Comparison of ENCODE assay signal across 31 cellular contexts in the genomic region with DNA sequence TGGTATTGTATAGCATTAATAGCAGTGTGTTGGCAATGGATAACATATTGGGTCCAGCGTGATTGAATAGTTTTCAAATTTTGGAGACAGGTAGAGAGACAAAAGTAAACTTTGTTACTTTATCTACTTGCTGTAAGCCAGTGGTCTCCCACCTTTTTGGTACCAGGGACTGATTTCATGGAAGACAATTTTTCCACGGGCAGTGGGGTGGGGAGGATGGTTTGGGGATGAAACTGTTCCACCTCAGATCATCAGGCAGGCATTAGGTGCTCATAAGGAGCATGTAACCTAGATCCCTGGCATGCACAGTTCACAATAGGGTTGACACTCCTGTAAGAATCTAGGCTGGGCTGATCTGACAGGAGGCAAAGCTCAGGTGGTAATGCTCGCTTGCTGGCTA. TPM values are rescaled to one million over a fixed set of nuclear protein-coding genes. Genes with fewer than 3 reads are reported as not detected.
DNase-seq lines count a peak whose midpoint lies in the region; TF ChIP-seq lines count a peak whose summit lies in the region.
"Had no signal": no experiment of that assay in that cellular context is flagged by ENCODE, and none has a peak within 500 bp of the region (broad histone marks: within the 10 kb centered on the region; RNA-seq: fewer than 3 reads in every experiment).

No MANE protein-coding gene starts in this region.

- TF ChIP-seq POLR2A in esophagus muscularis mucosa (IDR thresholded peaks at IDR 0.05; ENCODE audit: low read depth): no peak

- intact Hi-C loops in esophagus muscularis mucosa (cut with DNase I): no loop called here

- H3K27ac ChIP-seq in esophagus muscularis mucosa (replicated peaks in 1 of 4): no peak overlapping the region
- H3K27ac ChIP-seq: 22Rv1; A549; BLaER1; BLaER1 treated with 17β-estradiol and CSF1 and Interleukin-3, amounts not matched to agents 10 nM and 100 nM; C4-2B had no signal

- no peaks in the 10 kb centered on the region for H3K27me3 ChIP-seq in esophagus muscularis mucosa
- H3K27me3 ChIP-seq: BE2C; BLaER1; BLaER1 treated with 17β-estradiol and CSF1 and Interleukin-3, amounts not matched to agents 10 nM and 100 nM had no signal

- no peaks in the 10 kb centered on the region for H3K4me1 ChIP-seq in esophagus muscularis mucosa
- H3K4me1 ChIP-seq: A549; BE2C; BLaER1; BLaER1 treated with 17β-estradiol and CSF1 and Interleukin-3, amounts not matched to agents 10 nM and 100 nM; Caco-2 had no signal

- H3K4me3 ChIP-seq in esophagus muscularis mucosa: no peak overlapping the region
- H3K4me3 ChIP-seq: A549; BLaER1; BLaER1 treated with 17β-estradiol and CSF1 and Interleukin-3, amounts not matched to agents 10 nM and 100 nM had no signal

- DNase-seq in esophagus muscularis mucosa (ENCODE audit: extremely low spot score): peak; percentile 55
- DNase-seq in stimulated activated naive CD4-positive, alpha-beta T cell (lab: John Stamatoyannopoulos, UW): no peak
- DNase-seq: 8988T; ACHN; AML-193; BE2C; C1 segment of cervical spinal cord; Caco-2; Calu3; CD4-positive, alpha-beta memory T cell; CD4-positive, alpha-beta T cell; CD4-positive, CD25-positive, alpha-beta regulatory T cell; CD8-positive, alpha-beta memory T cell; CD8-positive, alpha-beta T cell; COR-L47; DMS 273 treated with DMSO at 0.1 percent for 48 hours; DMS153; DMS53; DMS79; DMS79 treated with DMSO at 0.1 percent for 48 hours; DND-41; EL had no signal

- 86% methylated on average over 3 of the region's 3 CpGs for WGBS in esophagus muscularis mucosa

- H3K36me3 ChIP-seq in esophagus muscularis mucosa: no peaks in the 10 kb centered on the region
- H3K36me3 ChIP-seq: BE2C; BLaER1; BLaER1 treated with 17β-estradiol and CSF1 and Interleukin-3, amounts not matched to agents 10 nM and 100 nM had no signal

- no peak for TF ChIP-seq CTCF in esophagus muscularis mucosa (IDR thresholded peaks at IDR 0.05)

- TF ChIP-seq EP300 in esophagus muscularis mucosa (IDR thresholded peaks at IDR 0.05): no peak

- H3K9me3 ChIP-seq in esophagus muscularis mucosa: no peaks in the 10 kb centered on the region
- H3K9me3 ChIP-seq: A549; BE2C; BLaER1; BLaER1 treated with 17β-estradiol and CSF1 and Interleukin-3, amounts not matched to agents 10 nM and 100 nM; Caco-2 had no signal

RNA-seq across cellular contexts. Expression of gene PROKR2, which starts 14.6 kb away (rescaled TPM):
- total RNA-seq in esophagus muscularis mucosa: not detected
- total RNA-seq: A172; A673; B cell; Caco-2; Calu3; CD4-positive, alpha-beta memory T cell; CD4-positive, alpha-beta T cell; CD4-positive, CD25-positive, alpha-beta regulatory T cell; CD8-positive, alpha-beta T cell; Daoy had no signal
